In genomic region chr20:34955232-34956040, GRCh38 we compare ENCODE assay signal across 8 cellular contexts. TPM values are rescaled to one million over a fixed set of nuclear protein-coding genes. Genes with fewer than 3 reads are reported as not detected.
A peak's percentile ranks its signal among the peaks of the same experiment; 100 is the strongest.
DNase-seq lines count a peak whose midpoint lies in the region; ATAC-seq and TF ChIP-seq lines count a peak whose summit lies in the region.

GSS (minus strand) TSS chr20:34955806; CDS start chr20:34951852, 3,954 bp downstream.
MYH7B (plus strand) TSS chr20:34955868; CDS start chr20:34978006, 22,138 bp downstream.

- ATAC-seq in HG02642 (IDR thresholded peaks at IDR 0.05; ENCODE audit: poor library complexity, unreplicated experiment) = peak; percentile 85
- peak; percentile 98 for ATAC-seq in activated naive CD8-positive, alpha-beta T cell treated with anti-CD3 and anti-CD28 coated beads, Interleukin-2, amount 10 ng/mL, durations not matched to agents 7 days and 5 days (ENCODE audit: low read depth)

- no peaks in the 10 kb centered on the region for H3K9me3 ChIP-seq in thymus (ENCODE audit: control insufficient read depth)

- no peaks in the 10 kb centered on the region for H3K36me3 ChIP-seq in thymus (ENCODE audit: control insufficient read depth, insufficient read depth)

- TF ChIP-seq CTCF in GM12865 (IDR thresholded peaks at IDR 0.05; ENCODE audit: insufficient read depth, low read depth, low read length, missing control alignments) (peak; percentile 47), osteocyte (IDR thresholded peaks at IDR 0.05) (peak; percentile 57)

- peak within 1 kb of the TSS; percentile 98 for H3K4me3 Mint-ChIP-seq in activated naive CD8-positive, alpha-beta T cell treated with anti-CD3 and anti-CD28 coated beads, Interleukin-2, amount 10 ng/mL, durations not matched to agents 7 days and 5 days
- H3K4me3 Mint-ChIP-seq in osteocyte (ENCODE audit: unreplicated experiment) = peak within 1 kb of the TSS; percentile 97

- H3K4me1 Mint-ChIP-seq in activated naive CD8-positive, alpha-beta T cell treated with anti-CD3 and anti-CD28 coated beads, Interleukin-2, amount 10 ng/mL, durations not matched to agents 7 days and 5 days = peaks cover 23% of the 10 kb centered on the region
- H3K4me1 Mint-ChIP-seq in osteocyte (ENCODE audit: unreplicated experiment) = peaks cover 26% of the 10 kb centered on the region

- WGBS in thymus = under 1% methylated on average over 62 of the region's 62 CpGs

- POLR2A ChIA-PET in activated naive CD8-positive, alpha-beta T cell treated with anti-CD3 and anti-CD28 coated beads, Interleukin-2, amount 10 ng/mL, durations not matched to agents 7 days and 5 days (lab: Charles Lee) = interaction anchor here (0.6 to 3.6 kb wide), 3 partner anchors 69 to 130 kb away, joined by 4 to 44 read pairs (median 4); partner anchors contain the start of genes ACSS2, GGT7 and NCOA6

- peak within 1 kb of the TSS; percentile 57 for H3K27ac ChIP-seq in thymus (ENCODE audit: low read depth)

- H3K27me3 ChIP-seq in thymus (ENCODE audit: control insufficient read depth, insufficient read depth) = no peaks in the 10 kb centered on the region

- H3K27me3 Mint-ChIP-seq in activated naive CD8-positive, alpha-beta T cell treated with anti-CD3 and anti-CD28 coated beads, Interleukin-2, amount 10 ng/mL, durations not matched to agents 7 days and 5 days = peaks cover 3% of the 10 kb centered on the region
- H3K27me3 Mint-ChIP-seq in osteocyte (ENCODE audit: unreplicated experiment) = no peaks in the 10 kb centered on the region

- H3K9me3 Mint-ChIP-seq in activated naive CD8-positive, alpha-beta T cell treated with anti-CD3 and anti-CD28 coated beads, Interleukin-2, amount 10 ng/mL, durations not matched to agents 7 days and 5 days = peaks cover 2% of the 10 kb centered on the region
- H3K9me3 Mint-ChIP-seq in osteocyte (ENCODE audit: unreplicated experiment) = no peaks in the 10 kb centered on the region

- DNase-seq in GM12865 (ENCODE audit: low read depth) (peak; percentile 96), NCI-H1105 (lab: John Stamatoyannopoulos, UW) (peak; percentile 97), SKM-1 (lab: John Stamatoyannopoulos, UW; ENCODE audit: unreplicated experiment) (peak; percentile 85), head of caudate nucleus (peak; percentile 90 to 99 (median 97)), osteocyte (ENCODE audit: extremely low spot score, unreplicated experiment) (peak; percentile 99)
- peak; percentile 100 for DNase-seq in activated naive CD8-positive, alpha-beta T cell treated with anti-CD3 and anti-CD28 coated beads, Interleukin-2, amount 10 ng/mL, durations not matched to agents 7 days and 5 days

- H3K27ac Mint-ChIP-seq in activated naive CD8-positive, alpha-beta T cell treated with anti-CD3 and anti-CD28 coated beads, Interleukin-2, amount 10 ng/mL, durations not matched to agents 7 days and 5 days = peak within 1 kb of the TSS; percentile 91
- H3K27ac Mint-ChIP-seq in osteocyte (ENCODE audit: unreplicated experiment) = peak within 1 kb of the TSS; percentile 99

- H3K4me1 ChIP-seq in thymus (ENCODE audit: control insufficient read depth, insufficient read depth, low read length) = peaks cover 7% of the 10 kb centered on the region

- H3K4me3 ChIP-seq in GM12865 (ENCODE audit: low read depth, low read length) (peak within 1 kb of the TSS; percentile 96), thymus (ENCODE audit: low read length) (peak within 1 kb of the TSS; percentile 58)

- intact Hi-C loops in head of caudate nucleus (cut with DNase I) = loop anchor here (5.0 kb wide), 2 partner anchors 83 to 137 kb away; partner anchors contain the start of genes GGT7 and TRPC4AP

- H3K36me3 Mint-ChIP-seq in activated naive CD8-positive, alpha-beta T cell treated with anti-CD3 and anti-CD28 coated beads, Interleukin-2, amount 10 ng/mL, durations not matched to agents 7 days and 5 days = peaks cover 2% of the 10 kb centered on the region
- H3K36me3 Mint-ChIP-seq in osteocyte (ENCODE audit: unreplicated experiment) = no peaks in the 10 kb centered on the region

RNA-seq across cellular contexts. Expression of gene GSS, which starts in this region (rescaled TPM):
- 10 to 100 TPM; 53.8 to 57.2 TPM for total RNA-seq in activated naive CD8-positive, alpha-beta T cell treated with anti-CD3 and anti-CD28 coated beads, Interleukin-2, amount 10 ng/mL, durations not matched to agents 7 days and 5 days
- total RNA-seq in osteocyte = 36.0 and 37.2 TPM in 2 replicates
- polyA plus RNA-seq in thymus = 40.0 TPM

RNA-seq across cellular contexts. Expression of gene MYH7B, which starts in this region (rescaled TPM):
- under 1 TPM; 0.20 to 0.55 TPM for total RNA-seq in activated naive CD8-positive, alpha-beta T cell treated with anti-CD3 and anti-CD28 coated beads, Interleukin-2, amount 10 ng/mL, durations not matched to agents 7 days and 5 days
- 0.18 and 0.86 TPM in 2 replicates for total RNA-seq in osteocyte
- 1.8 TPM for polyA plus RNA-seq in thymus

Comparison
In these comparisons a context has a peak if more than half of its experiments do, and no peak if none do; other contexts are left out.
1. Peak in every context shown above with its lines: DNase-seq, ATAC-seq, H3K4me3 ChIP-seq and H3K27ac ChIP-seq.